In genomic region chr6:136469154-136469553, GRCh38 we compare ENCODE assay signal across 14 cellular contexts.
DNase-seq lines count a peak whose midpoint lies in the region; TF ChIP-seq lines count a peak whose summit lies in the region.
"Had no signal": no experiment of that assay in that cellular context is flagged by ENCODE, and none has a peak within 500 bp of the region (broad histone marks: within the 10 kb centered on the region; RNA-seq: fewer than 3 reads in every experiment).

No MANE protein-coding gene starts in this region.

- H3K23ac ChIP-seq in H9 (ENCODE audit: insufficient read length, low read depth, low read length): no peak overlapping the region

- H3K27me3 ChIP-seq in H9 (ENCODE audit: insufficient read depth, low read length) (no peaks in the 10 kb centered on the region), dorsolateral prefrontal cortex (no peaks in the 10 kb centered on the region), GM23248 (replicated peaks; ENCODE audit: insufficient read depth) (no peaks in the 10 kb centered on the region)
- no peaks in the 10 kb centered on the region for H3K27me3 ChIP-seq in effector memory CD4-positive, alpha-beta T cell (replicated peaks; ENCODE audit: control insufficient read depth, insufficient read depth, low read length, poor library complexity, severe bottlenecking)

- H4K8ac ChIP-seq in H9 (replicated peaks; ENCODE audit: insufficient read length, low read depth, low read length): no peak overlapping the region

- no peak overlapping the region for H3K4me2 ChIP-seq in H9 (ENCODE audit: insufficient read depth, insufficient read length, low read length)
- H3K4me2 ChIP-seq in GM23248 (ENCODE audit: unreplicated experiment): no peak overlapping the region

- no peak overlapping the region for H3K4me3 Mint-ChIP-seq in H9
- no peak overlapping the region for H3K4me3 Mint-ChIP-seq in progenitor cell of endocrine pancreas (ENCODE audit: low read depth)
- H3K4me3 Mint-ChIP-seq: CD4-positive, alpha-beta T cell had no signal

- no peak overlapping the region for H4K5ac ChIP-seq in H9 (ENCODE audit: insufficient read length, low read depth, low read length)

- H3K4me3 ChIP-seq in dorsolateral prefrontal cortex: peak overlapping the region in 51 of 59 donors; percentile 4 to 60 (median 36)
- no peak overlapping the region for H3K4me3 ChIP-seq in GM23248
- no peak overlapping the region for H3K4me3 ChIP-seq in effector memory CD4-positive, alpha-beta T cell (ENCODE audit: insufficient read depth, low read depth, low read length, poor library complexity, severe bottlenecking)

- H3K9ac ChIP-seq in H9 (ENCODE audit: extremely low read depth, insufficient read length, low read length) (no peak overlapping the region), GM23248 (no peak overlapping the region)

- H2BK12ac ChIP-seq in H9 (ENCODE audit: insufficient read length, low read depth, low read length): no peak overlapping the region

- H3K79me1 ChIP-seq in H9 (ENCODE audit: insufficient read depth, low read depth, low read length, poor library complexity, severe bottlenecking): no peaks in the 10 kb centered on the region

- H3K4ac ChIP-seq in H9 (ENCODE audit: low read depth, low read length): no peak overlapping the region

- H2BK120ac ChIP-seq in H9 (ENCODE audit: low read depth, low read length, poor library complexity, severe bottlenecking): no peak overlapping the region

- no peak overlapping the region for H2AFZ ChIP-seq in H9 (ENCODE audit: low read length)
- H2AFZ ChIP-seq in GM23248: no peak overlapping the region

- no peaks in the 10 kb centered on the region for H3K9me3 Mint-ChIP-seq in H9
- H3K9me3 Mint-ChIP-seq in progenitor cell of endocrine pancreas (ENCODE audit: low read depth): no peaks in the 10 kb centered on the region
- H3K9me3 Mint-ChIP-seq: CD4-positive, alpha-beta T cell had no signal

- H3K36me3 ChIP-seq in GM23248 (ENCODE audit: low read depth): no peaks in the 10 kb centered on the region
- H3K36me3 ChIP-seq in effector memory CD4-positive, alpha-beta T cell (ENCODE audit: control insufficient read depth, insufficient read depth, low read length): no peaks in the 10 kb centered on the region

- no peak overlapping the region for H3K18ac ChIP-seq in H9 (ENCODE audit: insufficient read length, low read depth, low read length)

- H4K91ac ChIP-seq in H9 (ENCODE audit: insufficient read length, low read depth, low read length): no peak overlapping the region

- peaks cover 6% of the 10 kb centered on the region; the same call in 1 of the 2 replicates for H3K4me1 ChIP-seq in H9 (ENCODE audit: insufficient read depth, low read length)
- no peaks in the 10 kb centered on the region; the same call in 1 of the 2 replicates for H3K4me1 ChIP-seq in GM23248 (ENCODE audit: insufficient read depth)
- no peaks in the 10 kb centered on the region for H3K4me1 ChIP-seq in effector memory CD4-positive, alpha-beta T cell (ENCODE audit: control insufficient read depth, insufficient read depth, low read length, poor library complexity, severe bottlenecking)
- H3K4me1 ChIP-seq: Caco-2 had no signal

- intact Hi-C loops in dorsolateral prefrontal cortex (cut with DNase I): loop anchor here (2.0 kb wide), 2 partner anchors 34 to 54 kb away; no protein-coding TSS in a partner anchor

- in situ Hi-C loops in GM23248 (cut with MboI): no loop called here

- no peaks in the 10 kb centered on the region for H3F3A ChIP-seq in GM23248 (ENCODE audit: insufficient read depth)

- H3K9me3 ChIP-seq in H9 (ENCODE audit: control insufficient read depth, low read depth, low read length) (no peaks in the 10 kb centered on the region), GM23248 (ENCODE audit: low read depth) (no peaks in the 10 kb centered on the region)
- H3K9me3 ChIP-seq in effector memory CD4-positive, alpha-beta T cell (ENCODE audit: control insufficient read depth, low read length): no peaks in the 10 kb centered on the region
- H3K9me3 ChIP-seq: Caco-2 had no signal

- TF ChIP-seq CTCF in H9 (conservative IDR thresholded peaks at IDR 0.05): no peak
- peak in 2 of 56 donors; percentile 0 to 3 for TF ChIP-seq CTCF in dorsolateral prefrontal cortex (IDR thresholded peaks at IDR 0.05 in 54 of 56, conservative IDR thresholded peaks at IDR 0.05 in 2 of 56; ENCODE audit: low read depth in 1 of 56, partially characterized antibody in 56 of 56)
- no peak for TF ChIP-seq CTCF in progenitor cell of endocrine pancreas (IDR thresholded peaks at IDR 0.05; ENCODE audit: unreplicated experiment)

- H3K36me3 Mint-ChIP-seq in H9 (ENCODE audit: insufficient read depth in 1 of 3, low read depth in 3 of 3): no peaks in the 10 kb centered on the region
- no peaks in the 10 kb centered on the region for H3K36me3 Mint-ChIP-seq in progenitor cell of endocrine pancreas (ENCODE audit: insufficient read depth)

- H3K27me3 Mint-ChIP-seq in H9 (ENCODE audit: low read depth): no peaks in the 10 kb centered on the region
- H3K27me3 Mint-ChIP-seq in progenitor cell of endocrine pancreas: no peaks in the 10 kb centered on the region
- H3K27me3 Mint-ChIP-seq: CD4-positive, alpha-beta T cell had no signal

- H3K56ac ChIP-seq in H9 (ENCODE audit: insufficient read length, low read depth, low read length): no peak overlapping the region

- H2BK5ac ChIP-seq in H9 (ENCODE audit: insufficient read length, low read length): no peak overlapping the region

- no peak for DNase-seq in H9
- DNase-seq in dorsolateral prefrontal cortex: no peak
- DNase-seq in GM23248: no peak
- no peak for DNase-seq in progenitor cell of endocrine pancreas (ENCODE audit: low spot score, unreplicated experiment)
- DNase-seq in effector memory CD4-positive, alpha-beta T cell: no peak
- DNase-seq: ACHN; AML-193; Caco-2; CD4-positive, alpha-beta T cell; GOT3; H7 had no signal

- H3K9me2 ChIP-seq in GM23248 (ENCODE audit: insufficient read depth): no peaks in the 10 kb centered on the region

- H4K20me1 ChIP-seq in H9 (ENCODE audit: control insufficient read depth, insufficient read depth, insufficient read length): no peaks in the 10 kb centered on the region
- H4K20me1 ChIP-seq in GM23248 (ENCODE audit: insufficient read depth): no peaks in the 10 kb centered on the region

- H3K27ac Mint-ChIP-seq in H9: peak overlapping the region in 2 of 3 experiments; percentile 10 to 53; a peak in 1 of 7 replicates
- H3K27ac Mint-ChIP-seq in progenitor cell of endocrine pancreas: no peak overlapping the region
- H3K27ac Mint-ChIP-seq: CD4-positive, alpha-beta T cell had no signal

- H3K4me1 Mint-ChIP-seq in H9: peaks cover 39 to 53% of the 10 kb centered on the region in 2 experiments
- peaks cover 31% of the 10 kb centered on the region for H3K4me1 Mint-ChIP-seq in progenitor cell of endocrine pancreas (ENCODE audit: low read depth)

- no peak overlapping the region for H2AK5ac ChIP-seq in H9 (ENCODE audit: insufficient read length, low read length)

- H2BK15ac ChIP-seq in H9 (ENCODE audit: low read depth, low read length): no peak overlapping the region

- no CpG with 5 or more reads among the region's 2 CpGs for WGBS in H9 (ENCODE audit: extremely low coverage, insufficient read length, low lambda C conversion rate)
- WGBS in GM23248 (ENCODE audit: low coverage in 1 of 2, low lambda C conversion rate in 2 of 2, missing lambda C conversion rate in 2 of 2), 2 experiments: 24 to 57% methylated on average over 1 to 2 of the region's 2 CpGs

- H2BK20ac ChIP-seq in H9 (ENCODE audit: low read depth, low read length, poor library complexity, severe bottlenecking): no peak overlapping the region

- no peak overlapping the region for H3K27ac ChIP-seq in H9 (ENCODE audit: insufficient read length, low read depth, low read length)
- peak overlapping the region; percentile 97 for H3K27ac ChIP-seq in angular gyrus (ENCODE audit: low read depth, low read length)
- peak overlapping the region; percentile 50 to 100 (median 96) for H3K27ac ChIP-seq in dorsolateral prefrontal cortex
- no peak overlapping the region for H3K27ac ChIP-seq in GM23248
- no peak overlapping the region for H3K27ac ChIP-seq in effector memory CD4-positive, alpha-beta T cell (ENCODE audit: insufficient read depth, low read length, poor library complexity, severe bottlenecking)
- H3K27ac ChIP-seq: C4-2B, HL-60 had no signal

- peaks cover 4% of the 10 kb centered on the region; the same call in 1 of the 2 replicates for H3K79me2 ChIP-seq in H9 (ENCODE audit: insufficient read depth, low read length)
- H3K79me2 ChIP-seq in GM23248 (ENCODE audit: insufficient read depth): no peaks in the 10 kb centered on the region

- H3K23me2 ChIP-seq in H9 (ENCODE audit: insufficient read length, low read depth, low read length, poor library complexity, severe bottlenecking): no peaks in the 10 kb centered on the region

- no peak overlapping the region for H3K14ac ChIP-seq in H9 (ENCODE audit: insufficient read depth, low read length)

- H3T11ph ChIP-seq in H9 (ENCODE audit: low read length): no peak overlapping the region

Comparison
In these comparisons a context has a peak if more than half of its experiments do, and no peak if none do; other contexts are left out.
1. H3K27ac ChIP-seq: peak in angular gyrus (single experiment) and dorsolateral prefrontal cortex (59 of 59); none in H9 (single experiment), GM23248 (single experiment) and effector memory CD4-positive, alpha-beta T cell (single experiment).
2. H3K4me3 ChIP-seq: peak in dorsolateral prefrontal cortex (51 of 59); none in GM23248 (single experiment) and effector memory CD4-positive, alpha-beta T cell (single experiment).